In genomic region chr6:73653571-73654424, GRCh38 we compare ENCODE assay signal across 1 cellular context.
TF ChIP-seq lines count a peak whose summit lies in the region.

SLC17A5 (minus strand) TSS chr6:73653992; CDS start chr6:73653886, 106 bp downstream.

TF ChIP-seq in GM12878, 131 proteins besides CTCF, POLR2A, EP300 and RAD21 (continued from another document and continues in another):
- no peak for TF ChIP-seq IRF3 (IDR thresholded peaks at IDR 0.05)
- no peak for TF ChIP-seq RELA (IDR thresholded peaks at IDR 0.05; ENCODE audit: borderline replicate concordance, partially characterized antibody)
- peak; percentile 86; the same call in 1 of the 2 replicates for TF ChIP-seq LARP7 (IDR thresholded peaks at IDR 0.05)
- no peak for TF ChIP-seq ELK1 (IDR thresholded peaks at IDR 0.05; ENCODE audit: low read depth, low read length)
- peak; percentile 98 for TF ChIP-seq YY1 (IDR thresholded peaks at IDR 0.05; ENCODE audit: low read depth, low read length)
- no peak for TF ChIP-seq IRF5 (IDR thresholded peaks at IDR 0.05; ENCODE audit: borderline replicate concordance)
- TF ChIP-seq IRF4 (IDR thresholded peaks at IDR 0.05; ENCODE audit: low read depth, low read length) = no peak
- no peak; the same call in 1 of the 2 replicates for TF ChIP-seq CBFB (IDR thresholded peaks at IDR 0.05; ENCODE audit: low read depth)
- no peak for TF ChIP-seq PBX3 (IDR thresholded peaks at IDR 0.05; ENCODE audit: insufficient replicate concordance, low read depth, low read length)
- TF ChIP-seq MTA2 (IDR thresholded peaks at IDR 0.05; ENCODE audit: low read depth) = peak; percentile 55; the same call in 1 of the 2 replicates
- no peak for TF ChIP-seq SMAD1 (IDR thresholded peaks at IDR 0.05; ENCODE audit: low read depth, partially characterized antibody)
- TF ChIP-seq SREBF2 (IDR thresholded peaks at IDR 0.05; ENCODE audit: low read length) = no peak
- TF ChIP-seq ESRRA (IDR thresholded peaks at IDR 0.05; ENCODE audit: low read length) = 0 out of 2 replicates have a peak, but pooled peaks have one; percentile 55
- no peak for TF ChIP-seq ZSCAN29 (IDR thresholded peaks at IDR 0.05)
- peak; percentile 61 for TF ChIP-seq CREM (IDR thresholded peaks at IDR 0.05; ENCODE audit: low read depth)
- TF ChIP-seq E2F4 (IDR thresholded peaks at IDR 0.05; ENCODE audit: low read depth, low read length) = no peak
- TF ChIP-seq CHD4 (IDR thresholded peaks at IDR 0.05) = no peak
- TF ChIP-seq PKNOX1 (IDR thresholded peaks at IDR 0.05) = no peak; the same call in 1 of the 2 replicates
- TF ChIP-seq ZNF687 (IDR thresholded peaks at IDR 0.05) = no peak; the same call in none of the 2 replicates
- peak; percentile 40; the same call in 1 of the 2 replicates for TF ChIP-seq EED (IDR thresholded peaks at IDR 0.05; ENCODE audit: low read depth)
- TF ChIP-seq CUX1 (IDR thresholded peaks at IDR 0.05; ENCODE audit: insufficient replicate concordance, low read depth, low read length) = no peak
- no peak for TF ChIP-seq CBX3 (IDR thresholded peaks at IDR 0.05; ENCODE audit: borderline replicate concordance, low read depth)
- TF ChIP-seq STAT3 (IDR thresholded peaks at IDR 0.05; ENCODE audit: low read depth, low read length) = no peak
- TF ChIP-seq NFYA (IDR thresholded peaks at IDR 0.05; ENCODE audit: borderline replicate concordance, low read depth, low read length) = no peak
- no peak for TF ChIP-seq ZNF274 (IDR thresholded peaks at IDR 0.05; ENCODE audit: insufficient read depth, insufficient read length)
- no peak for TF ChIP-seq ATF2 (IDR thresholded peaks at IDR 0.05; ENCODE audit: low read length)
- TF ChIP-seq ZBTB11 (CRISPR knock-in tag; IDR thresholded peaks at IDR 0.05) = no peak
